ENCODE assay signal across 21 cellular contexts in genomic region chr1:192824511-192824910, GRCh38.
"Had no signal": no experiment of that assay in that cellular context is flagged by ENCODE, and none has a peak within 500 bp of the region (broad histone marks: within the 10 kb centered on the region; RNA-seq: fewer than 3 reads in every experiment).

No MANE protein-coding gene starts in this region.

- H3K4me3 ChIP-seq: K562 had no signal

- DNase-seq: activated CD4-positive, alpha-beta memory T cell treated with anti-CD3 and anti-CD28 coated beads, Interleukin-2, amount 10 ng/mL, durations not matched to agents 7 days and 5 days; activated CD4-positive, alpha-beta T cell treated with anti-CD3 and anti-CD28 coated beads for 36 hours; activated CD4-positive, alpha-beta T cell treated with anti-CD3 and anti-CD28 coated beads, Interleukin-2, amount 50 U/mL, for 1 hour; activated CD8-positive, alpha-beta memory T cell treated with anti-CD3 and anti-CD28 coated beads, Interleukin-2, amount 50 U/mL, for 4 hours; activated naive CD4-positive, alpha-beta T cell treated with anti-CD3 and anti-CD28 coated beads, Interleukin-2, amount 50 U/mL, for 16 hours; activated T-cell treated with anti-CD3 and anti-CD28 coated beads, Interleukin-2, amount 50 U/mL, for 1 hour; cerebellar nuclear complex; Karpas-422; MM.1S; NCI-H1105; NCI-H1436; NCI-H187; NCI-H2081; NCI-H510A treated with DMSO at 0.1 percent for 48 hours; NCI-H69; NK-92 treated with Interleukin-12 subunit alpha and Interleukin-12 subunit beta, amount 100 ng/mL, for 24 hours; PC-3; SHP77; T-helper 1 cell; WERI-Rb-1 had no signal

- ATAC-seq: activated CD4-positive, alpha-beta T cell treated with anti-CD3 and anti-CD28 coated beads for 36 hours; K562; PC-3 had no signal
